In genomic region chr4:88791274-88791673, GRCh38 we compare ENCODE assay signal across 10 cellular contexts.
DNase-seq lines count a peak whose midpoint lies in the region; ATAC-seq, FAIRE-seq and TF ChIP-seq lines count a peak whose summit lies in the region.
"Had no signal": no experiment of that assay in that cellular context is flagged by ENCODE, and none has a peak within 500 bp of the region (broad histone marks: within the 10 kb centered on the region; RNA-seq: fewer than 3 reads in every experiment).

No MANE protein-coding gene starts in this region.

- no peaks in the 10 kb centered on the region for H3K9me2 ChIP-seq in DOHH2 (replicated peaks; ENCODE audit: control insufficient read depth, low read length)

- DNase-seq in LHCN-M2 (ENCODE audit: low read depth) (peak; percentile 68), astrocyte of the spinal cord (ENCODE audit: low read depth, low spot score) (peak; percentile 53), NCI-H1092 treated with DMSO at 0.1 percent for 48 hours (lab: John Stamatoyannopoulos, UW) (no peak), H54 (ENCODE audit: insufficient read length, low spot score) (no peak), NCI-H2029 treated with DMSO at 0.1 percent for 48 hours (lab: John Stamatoyannopoulos, UW) (no peak)
- DNase-seq: NCI-H69 had no signal

- no peak for FAIRE-seq in H54 (lab: Jason Lieb, UNC)

- no peaks in the 10 kb centered on the region for H3F3A ChIP-seq in DOHH2 (ENCODE audit: control insufficient read depth, insufficient read depth)

- H3K4me1 ChIP-seq in DOHH2 (ENCODE audit: control insufficient read depth, low read length): no peaks in the 10 kb centered on the region
- no peaks in the 10 kb centered on the region for H3K4me1 ChIP-seq in liver (ENCODE audit: control insufficient read depth in 4 of 4, insufficient read depth in 4 of 4, low read length in 3 of 4)

- H3K9me3 ChIP-seq in DOHH2 (ENCODE audit: control insufficient read depth, insufficient read depth, low read length): no peaks in the 10 kb centered on the region
- no peaks in the 10 kb centered on the region for H3K9me3 ChIP-seq in liver (ENCODE audit: control insufficient read depth in 4 of 4, low read length in 3 of 4)

- TF ChIP-seq CTCF in DOHH2 (IDR thresholded peaks at IDR 0.05; ENCODE audit: low read depth, low read length, poor library complexity, severe bottlenecking) (peak; percentile 45), astrocyte of the spinal cord (IDR thresholded peaks at IDR 0.05; ENCODE audit: low read depth, low read length) (peak; percentile 30), liver (IDR thresholded peaks at IDR 0.05; ENCODE audit: low read depth, low read length, missing input control) (peak; percentile 47)

- H4K20me1 ChIP-seq in DOHH2 (ENCODE audit: control insufficient read depth, insufficient read depth, low read depth, low read length): no peaks in the 10 kb centered on the region

- H3K36me3 ChIP-seq in DOHH2 (ENCODE audit: control insufficient read depth, low read length) (no peaks in the 10 kb centered on the region), liver (ENCODE audit: control insufficient read depth in 4 of 4, insufficient read depth in 3 of 4, low read depth in 1 of 4, low read length in 3 of 4) (peaks cover 0 to 4% (median 1%) of the 10 kb centered on the region in 4 donors)

- H3K79me2 ChIP-seq in DOHH2 (ENCODE audit: control insufficient read depth, low read length): no peaks in the 10 kb centered on the region

- H3K27me3 ChIP-seq in DOHH2 (ENCODE audit: control insufficient read depth, low read length) (0 out of 2 replicates have a peak, but pooled peaks cover 3% of the 10 kb centered on the region), liver (ENCODE audit: control insufficient read depth in 4 of 4, insufficient read depth in 4 of 4, low read length in 3 of 4) (no peaks in the 10 kb centered on the region)

- no peak for ATAC-seq in GM18498 (IDR thresholded peaks at IDR 0.05; ENCODE audit: unreplicated experiment)

- H3K4me3 ChIP-seq in DOHH2 (ENCODE audit: low read length) (no peak overlapping the region), astrocyte of the spinal cord (ENCODE audit: low read depth, low read length) (no peak overlapping the region), liver (ENCODE audit: low read depth in 1 of 3, low read length in 3 of 3) (no peak overlapping the region)
- H3K4me3 ChIP-seq: skin epidermis had no signal

- H3K9ac ChIP-seq in liver (ENCODE audit: low read depth in 1 of 2, low read length in 2 of 2): no peak overlapping the region

- no peak for TF ChIP-seq POLR2A in H54 (IDR thresholded peaks at IDR 0.05; ENCODE audit: low read depth, low read length)

- 42% methylated on average over 1 of the region's 1 CpG for whole genome bisulfite sequencing in liver

- peak; percentile 87 to 88 for TF ChIP-seq RAD21 in liver (IDR thresholded peaks at IDR 0.05)

- no peak overlapping the region for H3K4me2 ChIP-seq in DOHH2 (ENCODE audit: low read length)

- H3K27ac ChIP-seq in DOHH2 (ENCODE audit: low read depth, low read length): no peak overlapping the region
- H3K27ac ChIP-seq in liver (ENCODE audit: low read depth in 1 of 2, low read length in 2 of 2): no peak overlapping the region

- in situ Hi-C loops in astrocyte of the spinal cord (cut with HindIII; ENCODE audit: low sequenced_read_pairs): no loop called here

TF ChIP-seq in liver, 16 proteins besides CTCF, POLR2A, EP300 and RAD21:
- TF ChIP-seq ATF3 (IDR thresholded peaks at IDR 0.05): no peak
- no peak for TF ChIP-seq GABPA (IDR thresholded peaks at IDR 0.05 in 1 of 2, conservative IDR thresholded peaks at IDR 0.05 in 1 of 2)
- TF ChIP-seq TAF1 (conservative IDR thresholded peaks at IDR 0.05): no peak
- no peak for TF ChIP-seq FOXA1 (IDR thresholded peaks at IDR 0.05)
- TF ChIP-seq MAX (IDR thresholded peaks at IDR 0.05): no peak
- no peak for TF ChIP-seq NR2F2 (IDR thresholded peaks at IDR 0.05)
- TF ChIP-seq HNF4A (conservative IDR thresholded peaks at IDR 0.05): no peak
- TF ChIP-seq, protein P1, sequence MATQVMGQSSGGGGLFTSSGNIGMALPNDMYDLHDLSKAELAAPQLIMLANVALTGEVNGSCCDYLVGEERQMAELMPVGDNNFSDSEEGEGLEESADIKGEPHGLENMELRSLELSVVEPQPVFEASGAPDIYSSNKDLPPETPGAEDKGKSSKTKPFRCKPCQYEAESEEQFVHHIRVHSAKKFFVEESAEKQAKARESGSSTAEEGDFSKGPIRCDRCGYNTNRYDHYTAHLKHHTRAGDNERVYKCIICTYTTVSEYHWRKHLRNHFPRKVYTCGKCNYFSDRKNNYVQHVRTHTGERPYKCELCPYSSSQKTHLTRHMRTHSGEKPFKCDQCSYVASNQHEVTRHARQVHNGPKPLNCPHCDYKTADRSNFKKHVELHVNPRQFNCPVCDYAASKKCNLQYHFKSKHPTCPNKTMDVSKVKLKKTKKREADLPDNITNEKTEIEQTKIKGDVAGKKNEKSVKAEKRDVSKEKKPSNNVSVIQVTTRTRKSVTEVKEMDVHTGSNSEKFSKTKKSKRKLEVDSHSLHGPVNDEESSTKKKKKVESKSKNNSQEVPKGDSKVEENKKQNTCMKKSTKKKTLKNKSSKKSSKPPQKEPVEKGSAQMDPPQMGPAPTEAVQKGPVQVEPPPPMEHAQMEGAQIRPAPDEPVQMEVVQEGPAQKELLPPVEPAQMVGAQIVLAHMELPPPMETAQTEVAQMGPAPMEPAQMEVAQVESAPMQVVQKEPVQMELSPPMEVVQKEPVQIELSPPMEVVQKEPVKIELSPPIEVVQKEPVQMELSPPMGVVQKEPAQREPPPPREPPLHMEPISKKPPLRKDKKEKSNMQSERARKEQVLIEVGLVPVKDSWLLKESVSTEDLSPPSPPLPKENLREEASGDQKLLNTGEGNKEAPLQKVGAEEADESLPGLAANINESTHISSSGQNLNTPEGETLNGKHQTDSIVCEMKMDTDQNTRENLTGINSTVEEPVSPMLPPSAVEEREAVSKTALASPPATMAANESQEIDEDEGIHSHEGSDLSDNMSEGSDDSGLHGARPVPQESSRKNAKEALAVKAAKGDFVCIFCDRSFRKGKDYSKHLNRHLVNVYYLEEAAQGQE (IDR thresholded peaks at IDR 0.05): no peak
- no peak for TF ChIP-seq FOXA2 (IDR thresholded peaks at IDR 0.05)

Comparison
In these comparisons a context has a peak if more than half of its experiments do, and no peak if none do; other contexts are left out.
1. DNase-seq: peak in LHCN-M2 (single experiment) and astrocyte of the spinal cord (single experiment); none in NCI-H1092 treated with DMSO at 0.1 percent for 48 hours (single experiment), H54 (single experiment) and NCI-H2029 treated with DMSO at 0.1 percent for 48 hours (single experiment).
2. Peak in every context shown above with its lines, with median percentiles within 50 percentile points of each other: CTCF ChIP-seq.